16 cellular contexts compared by ENCODE assay signal in the genomic region with DNA sequence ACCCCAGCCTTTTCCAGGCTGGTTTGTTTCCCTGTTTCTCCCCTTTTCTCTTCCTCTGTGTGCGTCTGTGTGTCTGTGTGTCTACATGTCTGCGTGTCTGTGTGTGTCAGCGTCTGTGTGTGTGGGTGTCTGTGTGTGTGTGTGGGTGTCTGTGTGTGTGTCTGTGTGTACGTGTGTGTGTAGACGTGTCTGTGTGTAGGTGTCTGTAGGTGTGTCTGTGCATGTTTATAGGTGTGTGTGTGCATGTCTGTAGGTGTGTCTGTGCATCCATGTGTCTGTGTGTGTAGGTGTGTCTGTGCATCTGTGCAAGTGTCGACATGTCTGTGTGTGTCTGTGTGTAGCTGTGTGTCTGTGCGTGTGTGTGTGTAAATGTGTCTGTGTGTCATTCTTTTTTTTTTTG. TPM values are rescaled to one million over a fixed set of nuclear protein-coding genes. Genes with fewer than 3 reads are reported as not detected.
"Had no signal": no experiment of that assay in that cellular context is flagged by ENCODE, and none has a peak within 500 bp of the region (broad histone marks: within the 10 kb centered on the region; RNA-seq: fewer than 3 reads in every experiment).

No MANE protein-coding gene starts in this region.

- H3K4me3 Mint-ChIP-seq: stimulated activated memory B cell treated with anti-CD40 and anti-IgM and Interleukin-4, amounts not matched to agents 10 μg/mL and 1 μg/mL and 100 μg/mL, for 72 hours had no signal

- H3K9ac ChIP-seq: parathyroid adenoma had no signal

- H3K9me3 ChIP-seq: thyroid gland, uterus had no signal

- H3K27me3 ChIP-seq: thyroid gland had no signal

- DNase-seq: activated CD4-positive, CD25-positive, alpha-beta regulatory T cell treated with anti-CD3 and anti-CD28 coated beads, Interleukin-2, amount 50 U/mL, for 72 hours; activated T-cell treated with anti-CD3 and anti-CD28 coated beads for 4 hours; brain microvascular endothelial cell; effector memory CD4-positive, alpha-beta T cell; foreskin melanocyte; stimulated activated CD4-positive, alpha-beta T cell treated with anti-CD3 and anti-CD28 coated beads, Interleukin-2, amount 100 ng/mL, for 48 hours; thyroid gland; uterus had no signal

- H3K27ac ChIP-seq: brain microvascular endothelial cell, epithelial cell of prostate, parathyroid adenoma, thyroid gland, uterus had no signal

- ATAC-seq: activated naive CD4-positive, alpha-beta T cell treated with anti-CD3 and anti-CD28 coated beads, Interleukin-2, amount 50 U/mL, for 72 hours; left lobe of liver; stimulated activated memory B cell treated with anti-CD40 and anti-IgM and Interleukin-4, amounts not matched to agents 10 μg/mL and 1 μg/mL and 100 μg/mL, for 72 hours had no signal

- H3K4me3 ChIP-seq: thyroid gland, uterus had no signal

- H3K4me1 ChIP-seq: parathyroid adenoma, thyroid gland, uterus had no signal

- H3K36me3 ChIP-seq: brain microvascular endothelial cell, thyroid gland, uterus had no signal

- H3K27ac Mint-ChIP-seq: activated T-helper 2 cell treated with anti-CD3 and anti-CD28 coated beads, Interferon-gamma antibody, Interleukin-2, Interleukin-4, amounts not matched to agents 10 μg/mL and 5 μg/mL and 100 μg/mL, durations not matched to agents 14 hours and 24 hours and 36 hours; stimulated activated memory B cell treated with anti-CD40 and anti-IgM and Interleukin-4, amounts not matched to agents 10 μg/mL and 1 μg/mL and 100 μg/mL, for 72 hours had no signal

- H2AFZ ChIP-seq: parathyroid adenoma had no signal

- H3K36me3 Mint-ChIP-seq: activated naive CD4-positive, alpha-beta T cell treated with anti-CD3 and anti-CD28 coated beads, Interleukin-2, amount 50 U/mL, for 72 hours; stimulated activated memory B cell treated with anti-CD40 and anti-IgM and Interleukin-4, amounts not matched to agents 10 μg/mL and 1 μg/mL and 100 μg/mL, for 72 hours had no signal

- H3K79me2 ChIP-seq: parathyroid adenoma had no signal

- H3K9me3 Mint-ChIP-seq: activated naive CD4-positive, alpha-beta T cell treated with anti-CD3 and anti-CD28 coated beads, Interleukin-2, amount 50 U/mL, for 72 hours; activated T-helper 2 cell treated with anti-CD3 and anti-CD28 coated beads, Interferon-gamma antibody, Interleukin-2, Interleukin-4, amounts not matched to agents 10 μg/mL and 5 μg/mL and 100 μg/mL, durations not matched to agents 14 hours and 24 hours and 36 hours; stimulated activated memory B cell treated with anti-CD40 and anti-IgM and Interleukin-4, amounts not matched to agents 10 μg/mL and 1 μg/mL and 100 μg/mL, for 72 hours had no signal

RNA-seq across cellular contexts. Expression of gene TTLL10, which starts 3.3 kb away (rescaled TPM):
- total RNA-seq: activated naive CD4-positive, alpha-beta T cell treated with anti-CD3 and anti-CD28 coated beads, Interleukin-2, amount 50 U/mL, for 72 hours; activated T-helper 2 cell treated with anti-CD3 and anti-CD28 coated beads, Interferon-gamma antibody, Interleukin-2, Interleukin-4, amounts not matched to agents 10 μg/mL and 5 μg/mL and 100 μg/mL, durations not matched to agents 14 hours and 24 hours and 36 hours; fibroblast of lung; left lobe of liver; mammary epithelial cell had no signal
- polyA plus RNA-seq: fibroblast of lung, mammary epithelial cell had no signal

RNA-seq across cellular contexts. Expression of gene TNFRSF18, which starts 29.5 kb away (rescaled TPM):
- total RNA-seq: left lobe of liver had no signal
- polyA plus RNA-seq: fibroblast of lung, mammary epithelial cell had no signal

RNA-seq across cellular contexts. Expression of gene TNFRSF4, which starts 37.0 kb away (rescaled TPM):
- polyA plus RNA-seq: mammary epithelial cell had no signal
